Comparison of ENCODE assay signal across 1 cellular context in the genomic region with DNA sequence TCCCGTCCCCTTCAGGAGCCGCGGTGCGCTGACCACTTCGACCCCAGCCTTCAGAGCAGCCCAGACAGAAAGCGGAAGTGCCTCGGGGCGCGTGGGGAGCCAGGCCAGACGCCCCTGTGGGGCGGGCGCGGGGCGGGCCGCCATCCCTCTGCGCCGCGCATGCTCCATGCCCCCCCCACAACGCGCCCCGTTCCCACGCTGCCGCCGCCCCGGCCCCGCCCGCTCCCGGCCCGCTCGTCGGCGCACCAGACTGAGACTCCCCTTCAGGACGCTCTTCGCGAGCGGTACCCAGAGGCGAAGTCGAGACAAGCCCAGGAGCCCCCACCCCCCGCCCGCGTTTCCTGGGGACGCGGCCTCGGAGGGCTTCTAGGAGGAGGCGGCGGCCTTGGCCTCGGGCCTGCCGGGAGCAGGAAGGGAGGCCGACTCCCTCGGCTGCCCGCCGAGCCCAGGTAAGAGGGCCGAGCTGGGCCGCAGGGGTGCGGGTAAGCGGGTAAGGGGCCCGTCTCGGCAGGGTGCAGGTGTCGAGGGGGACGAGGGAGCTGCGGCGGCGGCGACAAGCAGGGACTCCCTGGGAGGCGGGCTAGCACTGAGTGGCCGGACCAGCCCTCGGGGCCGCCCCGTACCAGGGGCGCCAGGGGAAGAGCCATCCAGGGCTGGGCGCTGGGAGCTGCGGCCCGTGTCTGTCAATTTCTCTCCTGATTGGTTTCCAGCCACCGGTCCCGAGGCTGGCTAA.
TF ChIP-seq lines count a peak whose summit lies in the region.

A gene with protein sequence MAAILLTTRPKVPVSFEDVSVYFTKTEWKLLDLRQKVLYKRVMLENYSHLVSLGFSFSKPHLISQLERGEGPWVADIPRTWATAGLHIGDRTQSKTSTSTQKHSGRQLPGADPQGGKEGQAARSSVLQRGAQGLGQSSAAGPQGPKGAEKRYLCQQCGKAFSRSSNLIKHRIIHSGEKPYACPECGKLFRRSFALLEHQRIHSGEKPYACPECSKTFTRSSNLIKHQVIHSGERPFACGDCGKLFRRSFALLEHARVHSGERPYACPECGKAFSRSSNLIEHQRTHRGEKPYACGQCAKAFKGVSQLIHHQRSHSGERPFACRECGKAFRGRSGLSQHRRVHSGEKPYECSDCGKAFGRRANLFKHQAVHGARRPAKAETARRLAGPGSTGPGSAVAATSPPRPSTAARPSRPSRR (plus strand): TSS at position 218 of the 733 bp plus-strand sequence. CDS start 6,851 bp downstream, outside the sequence.

TF ChIP-seq in K562, 482 proteins besides CTCF, POLR2A, EP300 and RAD21 (continued from another document and continues in another):
- TF ChIP-seq, protein P1, sequence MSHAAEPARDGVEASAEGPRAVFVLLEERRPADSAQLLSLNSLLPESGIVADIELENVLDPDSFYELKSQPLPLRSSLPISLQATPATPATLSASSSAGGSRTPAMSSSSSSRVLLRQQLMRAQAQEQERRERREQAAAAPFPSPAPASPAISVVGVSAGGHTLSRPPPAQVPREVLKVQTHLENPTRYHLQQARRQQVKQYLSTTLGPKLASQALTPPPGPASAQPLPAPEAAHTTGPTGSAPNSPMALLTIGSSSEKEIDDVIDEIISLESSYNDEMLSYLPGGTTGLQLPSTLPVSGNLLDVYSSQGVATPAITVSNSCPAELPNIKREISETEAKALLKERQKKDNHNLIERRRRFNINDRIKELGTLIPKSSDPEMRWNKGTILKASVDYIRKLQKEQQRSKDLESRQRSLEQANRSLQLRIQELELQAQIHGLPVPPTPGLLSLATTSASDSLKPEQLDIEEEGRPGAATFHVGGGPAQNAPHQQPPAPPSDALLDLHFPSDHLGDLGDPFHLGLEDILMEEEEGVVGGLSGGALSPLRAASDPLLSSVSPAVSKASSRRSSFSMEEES (CRISPR knock-in tag; IDR thresholded peaks at IDR 0.05), result no peak
- TF ChIP-seq, protein P2, sequence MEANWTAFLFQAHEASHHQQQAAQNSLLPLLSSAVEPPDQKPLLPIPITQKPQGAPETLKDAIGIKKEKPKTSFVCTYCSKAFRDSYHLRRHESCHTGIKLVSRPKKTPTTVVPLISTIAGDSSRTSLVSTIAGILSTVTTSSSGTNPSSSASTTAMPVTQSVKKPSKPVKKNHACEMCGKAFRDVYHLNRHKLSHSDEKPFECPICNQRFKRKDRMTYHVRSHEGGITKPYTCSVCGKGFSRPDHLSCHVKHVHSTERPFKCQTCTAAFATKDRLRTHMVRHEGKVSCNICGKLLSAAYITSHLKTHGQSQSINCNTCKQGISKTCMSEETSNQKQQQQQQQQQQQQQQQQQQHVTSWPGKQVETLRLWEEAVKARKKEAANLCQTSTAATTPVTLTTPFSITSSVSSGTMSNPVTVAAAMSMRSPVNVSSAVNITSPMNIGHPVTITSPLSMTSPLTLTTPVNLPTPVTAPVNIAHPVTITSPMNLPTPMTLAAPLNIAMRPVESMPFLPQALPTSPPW (CRISPR knock-in tag; IDR thresholded peaks at IDR 0.05), result peak; percentile 93
- no peak for TF ChIP-seq STAT5A (IDR thresholded peaks at IDR 0.05; ENCODE audit: borderline replicate concordance, low read length)
- TF ChIP-seq PCBP2 (IDR thresholded peaks at IDR 0.05; ENCODE audit: low read depth, low read length, poor library complexity, severe bottlenecking), result no peak
- no peak for TF ChIP-seq MYBL2 (IDR thresholded peaks at IDR 0.05; ENCODE audit: low read depth)
- no peak for TF ChIP-seq MYBL2 (CRISPR knock-in tag; IDR thresholded peaks at IDR 0.05; ENCODE audit: borderline replicate concordance)
- peak; percentile 91 for TF ChIP-seq ZNF436 (CRISPR knock-in tag; IDR thresholded peaks at IDR 0.05)
- TF ChIP-seq NR2C1 (IDR thresholded peaks at IDR 0.05), result no peak
- no peak for TF ChIP-seq NR2C1 (tag; IDR thresholded peaks at IDR 0.05)
- TF ChIP-seq TBP (optimal IDR thresholded peaks at IDR 0.05; ENCODE audit: low read depth, low read length), result peak; percentile 45
- TF ChIP-seq JUN (IDR thresholded peaks at IDR 0.05; ENCODE audit: borderline replicate concordance, low read depth, low read length), result no peak
- no peak for TF ChIP-seq JUN (CRISPR knock-in tag; IDR thresholded peaks at IDR 0.05; ENCODE audit: borderline replicate concordance)
- no peak for TF ChIP-seq FOXK2 (conservative IDR thresholded peaks at IDR 0.05 in 1 of 2, IDR thresholded peaks at IDR 0.05 in 1 of 2; ENCODE audit: low read depth in 2 of 2)
- TF ChIP-seq CBX2 (IDR thresholded peaks at IDR 0.05; ENCODE audit: insufficient read depth, low read length, poor library complexity, severe bottlenecking), result no peak
- TF ChIP-seq, protein P3, sequence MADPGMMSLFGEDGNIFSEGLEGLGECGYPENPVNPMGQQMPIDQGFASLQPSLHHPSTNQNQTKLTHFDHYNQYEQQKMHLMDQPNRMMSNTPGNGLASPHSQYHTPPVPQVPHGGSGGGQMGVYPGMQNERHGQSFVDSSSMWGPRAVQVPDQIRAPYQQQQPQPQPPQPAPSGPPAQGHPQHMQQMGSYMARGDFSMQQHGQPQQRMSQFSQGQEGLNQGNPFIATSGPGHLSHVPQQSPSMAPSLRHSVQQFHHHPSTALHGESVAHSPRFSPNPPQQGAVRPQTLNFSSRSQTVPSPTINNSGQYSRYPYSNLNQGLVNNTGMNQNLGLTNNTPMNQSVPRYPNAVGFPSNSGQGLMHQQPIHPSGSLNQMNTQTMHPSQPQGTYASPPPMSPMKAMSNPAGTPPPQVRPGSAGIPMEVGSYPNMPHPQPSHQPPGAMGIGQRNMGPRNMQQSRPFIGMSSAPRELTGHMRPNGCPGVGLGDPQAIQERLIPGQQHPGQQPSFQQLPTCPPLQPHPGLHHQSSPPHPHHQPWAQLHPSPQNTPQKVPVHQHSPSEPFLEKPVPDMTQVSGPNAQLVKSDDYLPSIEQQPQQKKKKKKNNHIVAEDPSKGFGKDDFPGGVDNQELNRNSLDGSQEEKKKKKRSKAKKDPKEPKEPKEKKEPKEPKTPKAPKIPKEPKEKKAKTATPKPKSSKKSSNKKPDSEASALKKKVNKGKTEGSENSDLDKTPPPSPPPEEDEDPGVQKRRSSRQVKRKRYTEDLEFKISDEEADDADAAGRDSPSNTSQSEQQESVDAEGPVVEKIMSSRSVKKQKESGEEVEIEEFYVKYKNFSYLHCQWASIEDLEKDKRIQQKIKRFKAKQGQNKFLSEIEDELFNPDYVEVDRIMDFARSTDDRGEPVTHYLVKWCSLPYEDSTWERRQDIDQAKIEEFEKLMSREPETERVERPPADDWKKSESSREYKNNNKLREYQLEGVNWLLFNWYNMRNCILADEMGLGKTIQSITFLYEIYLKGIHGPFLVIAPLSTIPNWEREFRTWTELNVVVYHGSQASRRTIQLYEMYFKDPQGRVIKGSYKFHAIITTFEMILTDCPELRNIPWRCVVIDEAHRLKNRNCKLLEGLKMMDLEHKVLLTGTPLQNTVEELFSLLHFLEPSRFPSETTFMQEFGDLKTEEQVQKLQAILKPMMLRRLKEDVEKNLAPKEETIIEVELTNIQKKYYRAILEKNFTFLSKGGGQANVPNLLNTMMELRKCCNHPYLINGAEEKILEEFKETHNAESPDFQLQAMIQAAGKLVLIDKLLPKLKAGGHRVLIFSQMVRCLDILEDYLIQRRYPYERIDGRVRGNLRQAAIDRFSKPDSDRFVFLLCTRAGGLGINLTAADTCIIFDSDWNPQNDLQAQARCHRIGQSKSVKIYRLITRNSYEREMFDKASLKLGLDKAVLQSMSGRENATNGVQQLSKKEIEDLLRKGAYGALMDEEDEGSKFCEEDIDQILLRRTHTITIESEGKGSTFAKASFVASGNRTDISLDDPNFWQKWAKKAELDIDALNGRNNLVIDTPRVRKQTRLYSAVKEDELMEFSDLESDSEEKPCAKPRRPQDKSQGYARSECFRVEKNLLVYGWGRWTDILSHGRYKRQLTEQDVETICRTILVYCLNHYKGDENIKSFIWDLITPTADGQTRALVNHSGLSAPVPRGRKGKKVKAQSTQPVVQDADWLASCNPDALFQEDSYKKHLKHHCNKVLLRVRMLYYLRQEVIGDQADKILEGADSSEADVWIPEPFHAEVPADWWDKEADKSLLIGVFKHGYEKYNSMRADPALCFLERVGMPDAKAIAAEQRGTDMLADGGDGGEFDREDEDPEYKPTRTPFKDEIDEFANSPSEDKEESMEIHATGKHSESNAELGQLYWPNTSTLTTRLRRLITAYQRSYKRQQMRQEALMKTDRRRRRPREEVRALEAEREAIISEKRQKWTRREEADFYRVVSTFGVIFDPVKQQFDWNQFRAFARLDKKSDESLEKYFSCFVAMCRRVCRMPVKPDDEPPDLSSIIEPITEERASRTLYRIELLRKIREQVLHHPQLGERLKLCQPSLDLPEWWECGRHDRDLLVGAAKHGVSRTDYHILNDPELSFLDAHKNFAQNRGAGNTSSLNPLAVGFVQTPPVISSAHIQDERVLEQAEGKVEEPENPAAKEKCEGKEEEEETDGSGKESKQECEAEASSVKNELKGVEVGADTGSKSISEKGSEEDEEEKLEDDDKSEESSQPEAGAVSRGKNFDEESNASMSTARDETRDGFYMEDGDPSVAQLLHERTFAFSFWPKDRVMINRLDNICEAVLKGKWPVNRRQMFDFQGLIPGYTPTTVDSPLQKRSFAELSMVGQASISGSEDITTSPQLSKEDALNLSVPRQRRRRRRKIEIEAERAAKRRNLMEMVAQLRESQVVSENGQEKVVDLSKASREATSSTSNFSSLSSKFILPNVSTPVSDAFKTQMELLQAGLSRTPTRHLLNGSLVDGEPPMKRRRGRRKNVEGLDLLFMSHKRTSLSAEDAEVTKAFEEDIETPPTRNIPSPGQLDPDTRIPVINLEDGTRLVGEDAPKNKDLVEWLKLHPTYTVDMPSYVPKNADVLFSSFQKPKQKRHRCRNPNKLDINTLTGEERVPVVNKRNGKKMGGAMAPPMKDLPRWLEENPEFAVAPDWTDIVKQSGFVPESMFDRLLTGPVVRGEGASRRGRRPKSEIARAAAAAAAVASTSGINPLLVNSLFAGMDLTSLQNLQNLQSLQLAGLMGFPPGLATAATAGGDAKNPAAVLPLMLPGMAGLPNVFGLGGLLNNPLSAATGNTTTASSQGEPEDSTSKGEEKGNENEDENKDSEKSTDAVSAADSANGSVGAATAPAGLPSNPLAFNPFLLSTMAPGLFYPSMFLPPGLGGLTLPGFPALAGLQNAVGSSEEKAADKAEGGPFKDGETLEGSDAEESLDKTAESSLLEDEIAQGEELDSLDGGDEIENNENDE (IDR thresholded peaks at IDR 0.05; ENCODE audit: low read depth, low read length), result no peak
- TF ChIP-seq SNRNP70 (optimal IDR thresholded peaks at IDR 0.05; ENCODE audit: low read depth, low read length), result no peak
- TF ChIP-seq IRF2 (CRISPR knock-in tag; IDR thresholded peaks at IDR 0.05), result no peak
- TF ChIP-seq TEAD1 (CRISPR knock-in tag; IDR thresholded peaks at IDR 0.05), result 0 out of 4 replicates have a peak, but pooled peaks of 1 of the 2 experiments have one; percentile 51
- TF ChIP-seq, protein P4, sequence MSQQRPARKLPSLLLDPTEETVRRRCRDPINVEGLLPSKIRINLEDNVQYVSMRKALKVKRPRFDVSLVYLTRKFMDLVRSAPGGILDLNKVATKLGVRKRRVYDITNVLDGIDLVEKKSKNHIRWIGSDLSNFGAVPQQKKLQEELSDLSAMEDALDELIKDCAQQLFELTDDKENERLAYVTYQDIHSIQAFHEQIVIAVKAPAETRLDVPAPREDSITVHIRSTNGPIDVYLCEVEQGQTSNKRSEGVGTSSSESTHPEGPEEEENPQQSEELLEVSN (IDR thresholded peaks at IDR 0.05; ENCODE audit: borderline replicate concordance in 1 of 2, extremely low read depth in 1 of 2, insufficient read depth in 1 of 2, insufficient read length in 1 of 2, low read depth in 1 of 2, low read length in 1 of 2, poor library complexity in 1 of 2, severe bottlenecking in 1 of 2), result peak; percentile 56 to 79
- TF ChIP-seq SMARCE1 (IDR thresholded peaks at IDR 0.05), result no peak
- TF ChIP-seq, protein P5, sequence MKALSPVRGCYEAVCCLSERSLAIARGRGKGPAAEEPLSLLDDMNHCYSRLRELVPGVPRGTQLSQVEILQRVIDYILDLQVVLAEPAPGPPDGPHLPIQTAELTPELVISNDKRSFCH (CRISPR knock-in tag; IDR thresholded peaks at IDR 0.05), result no peak
- TF ChIP-seq, protein P5 (tag; IDR thresholded peaks at IDR 0.05), result no peak
- peak; percentile 83; the same call in 1 of the 2 replicates for TF ChIP-seq CBX1 (IDR thresholded peaks at IDR 0.05; ENCODE audit: low read depth)
- peak; percentile 69 for TF ChIP-seq CXXC5 (CRISPR knock-in tag; IDR thresholded peaks at IDR 0.05)
- TF ChIP-seq CSDE1 (IDR thresholded peaks at IDR 0.05), result no peak
- peak in 1 of 3 experiments; percentile 20 for TF ChIP-seq YY1 (IDR thresholded peaks at IDR 0.05; ENCODE audit: borderline replicate concordance in 1 of 3, control insufficient read depth in 1 of 3, extremely low read depth in 1 of 3, insufficient read depth in 3 of 3, insufficient read length in 1 of 3, insufficient replicate concordance in 2 of 3, low read depth in 1 of 3, low read length in 2 of 3)
- TF ChIP-seq TCFL5 (CRISPR knock-in tag; conservative IDR thresholded peaks at IDR 0.05), result no peak
- no peak for TF ChIP-seq PTTG1 (tag; IDR thresholded peaks at IDR 0.05; ENCODE audit: low read depth)
